1 cellular context compared by ENCODE assay signal in genomic region chr12:54106803-54107202, GRCh38. TPM values are rescaled to one million over a fixed set of nuclear protein-coding genes. Genes with fewer than 3 reads are reported as not detected.
"Had no signal": no experiment of that assay in that cellular context is flagged by ENCODE, and none has a peak within 500 bp of the region (broad histone marks: within the 10 kb centered on the region; RNA-seq: fewer than 3 reads in every experiment).

No MANE protein-coding gene starts in this region.

RNA-seq across cellular contexts. Expression of gene HOXC4, which starts 53.2 kb away (rescaled TPM):
- total RNA-seq: Right ventricle myocardium superior had no signal
